ENCODE assay signal across 8 cellular contexts in the genomic region with DNA sequence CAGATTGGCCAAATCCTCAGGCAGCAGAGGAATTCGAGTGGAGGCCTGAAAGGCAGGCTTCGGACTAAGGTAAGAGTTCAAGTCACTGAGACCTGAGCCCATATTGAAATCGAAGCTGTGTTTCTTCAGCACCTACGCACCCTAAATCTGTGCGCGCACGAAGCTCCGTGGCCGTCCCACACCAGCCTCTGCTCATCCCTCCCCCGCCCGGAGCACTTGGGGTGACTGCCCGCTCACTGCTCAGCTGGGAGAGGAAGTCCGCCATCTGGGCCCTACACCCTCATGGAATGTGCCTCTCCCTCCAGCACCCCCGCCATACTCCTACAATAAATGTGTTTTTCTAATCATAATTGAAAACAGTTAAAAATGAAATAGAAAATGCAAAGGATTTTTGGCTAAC.
"Had no signal": no experiment of that assay in that cellular context is flagged by ENCODE, and none has a peak within 500 bp of the region (broad histone marks: within the 10 kb centered on the region; RNA-seq: fewer than 3 reads in every experiment).

No MANE protein-coding gene starts in this region.

- H3K27ac Mint-ChIP-seq: H9, IgD-negative memory B cell had no signal

- H3K9ac ChIP-seq: GM23248 had no signal

- H3K4me1 Mint-ChIP-seq: IgD-negative memory B cell had no signal

- H3K4me3 Mint-ChIP-seq: H9, IgD-negative memory B cell had no signal

- H3K36me3 Mint-ChIP-seq: IgD-negative memory B cell had no signal

- DNase-seq: GM23248, GOT3, H9, HCEC 1CT, KG1 had no signal

- H3K27ac ChIP-seq: GM23248, HL-60 had no signal

- ATAC-seq: HepG2 had no signal

- H3K9me3 Mint-ChIP-seq: H9 had no signal

- H3K27me3 Mint-ChIP-seq: IgD-negative memory B cell had no signal

- H3K4me3 ChIP-seq: GM23248 had no signal

- H2AFZ ChIP-seq: GM23248 had no signal
